Comparison of ENCODE assay signal across 1 cellular context in genomic region chr12:64618953-64619590, GRCh38.
TF ChIP-seq lines count a peak whose summit lies in the region.

No MANE protein-coding gene starts in this region.

TF ChIP-seq in K562, 482 proteins besides CTCF, POLR2A, EP300 and RAD21 (continued from another document and continues in another):
- TF ChIP-seq CTBP1 (IDR thresholded peaks at IDR 0.05; ENCODE audit: borderline replicate concordance) (peak; percentile 38; the same call in 1 of the 2 replicates), ZBTB11 (CRISPR knock-in tag; IDR thresholded peaks at IDR 0.05) (0 out of 6 replicates have a peak, but pooled peaks of 1 of the 3 experiments have one; percentile 34), CTCFL (IDR thresholded peaks at IDR 0.05; ENCODE audit: borderline replicate concordance, insufficient read depth, low read depth, low read length, poor library complexity, severe bottlenecking) (no peak), ETV6 (IDR thresholded peaks at IDR 0.05; ENCODE audit: borderline replicate concordance in 1 of 2, low read depth in 2 of 2, low read length in 1 of 2) (no peak), ETV6 (CRISPR knock-in tag; IDR thresholded peaks at IDR 0.05; ENCODE audit: borderline replicate concordance) (no peak), KLF10 (CRISPR knock-in tag; IDR thresholded peaks at IDR 0.05) (no peak), ZNF449 (CRISPR knock-in tag; IDR thresholded peaks at IDR 0.05) (no peak), SMARCB1 (IDR thresholded peaks at IDR 0.05; ENCODE audit: insufficient read length, low read depth) (no peak), FOSL1 (tag; conservative IDR thresholded peaks at IDR 0.05) (no peak), HLTF (IDR thresholded peaks at IDR 0.05) (no peak), CEBPG (CRISPR knock-in tag; IDR thresholded peaks at IDR 0.05) (peak; percentile 66; the same call in 1 of the 2 replicates), CEBPG (tag; conservative IDR thresholded peaks at IDR 0.05 in 1 of 2, IDR thresholded peaks at IDR 0.05 in 1 of 2) (peak; percentile 83 to 84), EP400 (IDR thresholded peaks at IDR 0.05) (0 out of 2 replicates have a peak, but pooled peaks have one; percentile 31), MAFF (IDR thresholded peaks at IDR 0.05; ENCODE audit: low read length) (no peak), NFE2 (IDR thresholded peaks at IDR 0.05; ENCODE audit: low read depth) (no peak), SMAD2 (IDR thresholded peaks at IDR 0.05; ENCODE audit: low read depth, low read length) (no peak), LEF1 (IDR thresholded peaks at IDR 0.05) (peak; percentile 45; the same call in 1 of the 2 replicates), ZNF766 (CRISPR knock-in tag; conservative IDR thresholded peaks at IDR 0.05) (0 out of 2 replicates have a peak, but pooled peaks have one; percentile 53), YY1 (IDR thresholded peaks at IDR 0.05; ENCODE audit: borderline replicate concordance in 1 of 3, control insufficient read depth in 1 of 3, extremely low read depth in 1 of 3, insufficient read depth in 3 of 3, insufficient read length in 1 of 3, insufficient replicate concordance in 2 of 3, low read depth in 1 of 3, low read length in 2 of 3) (no peak), HDAC6 (IDR thresholded peaks at IDR 0.05; ENCODE audit: low read depth, low read length) (no peak), STAT5B (CRISPR knock-in tag; IDR thresholded peaks at IDR 0.05) (no peak), SRSF1 (IDR thresholded peaks at IDR 0.05; ENCODE audit: low read depth, low read length) (no peak), GATAD2A (IDR thresholded peaks at IDR 0.05) (0 out of 2 replicates have a peak, but pooled peaks have one; percentile 15), GTF3C2 (IDR thresholded peaks at IDR 0.05; ENCODE audit: borderline replicate concordance, extremely low read depth, insufficient read length) (no peak), ZNF384 (IDR thresholded peaks at IDR 0.05; ENCODE audit: low read depth, low read length) (peak; percentile 92), SIX5 (IDR thresholded peaks at IDR 0.05; ENCODE audit: borderline replicate concordance in 1 of 2, insufficient read depth in 1 of 2, low read depth in 1 of 2, low read length in 2 of 2) (no peak), TCF7 (IDR thresholded peaks at IDR 0.05; ENCODE audit: borderline replicate concordance) (no peak), CGGBP1 (CRISPR knock-in tag; IDR thresholded peaks at IDR 0.05) (no peak), HNRNPUL1 (IDR thresholded peaks at IDR 0.05; ENCODE audit: low read length) (no peak), DLX4 (CRISPR knock-in tag; IDR thresholded peaks at IDR 0.05) (no peak), E2F6 (IDR thresholded peaks at IDR 0.05; ENCODE audit: borderline replicate concordance in 1 of 2, extremely low read depth in 1 of 2, insufficient read depth in 1 of 2, insufficient read length in 1 of 2, low read depth in 1 of 2, low read length in 1 of 2, poor library complexity in 1 of 2, severe bottlenecking in 1 of 2) (no peak), ZNF175 (CRISPR knock-in tag; IDR thresholded peaks at IDR 0.05; ENCODE audit: low read depth) (no peak), TBL1XR1 (IDR thresholded peaks at IDR 0.05; ENCODE audit: low read length in 2 of 2) (peak in 1 of 2 experiments; percentile 33; a peak in 1 of 4 replicates), ATF6 (CRISPR knock-in tag; IDR thresholded peaks at IDR 0.05) (no peak), TSHZ1 (CRISPR knock-in tag; IDR thresholded peaks at IDR 0.05) (no peak), ZNF444 (CRISPR knock-in tag; IDR thresholded peaks at IDR 0.05) (no peak), ZBTB7A (IDR thresholded peaks at IDR 0.05; ENCODE audit: borderline replicate concordance, control insufficient read depth, low read depth, low read length) (no peak), MEIS2 (IDR thresholded peaks at IDR 0.05; ENCODE audit: partially characterized antibody) (no peak), ESRRB (CRISPR knock-in tag; IDR thresholded peaks at IDR 0.05; ENCODE audit: borderline replicate concordance) (no peak), PYGO2 (tag; IDR thresholded peaks at IDR 0.05) (no peak), TEAD1 (CRISPR knock-in tag; IDR thresholded peaks at IDR 0.05) (peak in 1 of 2 experiments; percentile 77; a peak in 2 of 4 replicates), TCF3 (CRISPR knock-in tag; IDR thresholded peaks at IDR 0.05) (peak; percentile 78)
